8 cellular contexts compared by ENCODE assay signal in genomic region chr2:43225788-43226557, GRCh38. TPM values are rescaled to one million over a fixed set of nuclear protein-coding genes. Genes with fewer than 3 reads are reported as not detected.
DNase-seq lines count a peak whose midpoint lies in the region; ATAC-seq and TF ChIP-seq lines count a peak whose summit lies in the region.

No MANE protein-coding gene starts in this region.

- TSS peak; percentile 30 for BruUV-seq in HCT116 (replicated peaks; lab: Mats Ljungman, UMichigan)

- H3K27me3 ChIP-seq in HCT116 (ENCODE audit: insufficient read depth, low read length) (no peaks in the 10 kb centered on the region), ectodermal cell (ENCODE audit: control insufficient read depth, insufficient read depth, low read length, poor library complexity, severe bottlenecking) (no peaks in the 10 kb centered on the region)

- H3K27ac ChIP-seq in HCT116 (ENCODE audit: low read depth, low read length) = peak overlapping the region; percentile 96
- H3K27ac ChIP-seq in ectodermal cell (ENCODE audit: insufficient read depth, low read depth, low read length, poor library complexity, severe bottlenecking) = peak overlapping the region; percentile 88

- RAD21 ChIA-PET in HCT116 (lab: Charles Lee; ENCODE audit: low non-redundant PET in 1 of 2, low total read pairs in 2 of 2, uncharacterized antibody in 2 of 2, unreplicated experiment in 2 of 2) = interaction anchor here in 1 of 2 experiments (0.5 to 1.0 kb wide), 3 partner anchors 39 to 240 kb away, joined by 3 to 4 read pairs (median 3); no protein-coding TSS in a partner anchor

- 0 to 1% methylated on average over 80 of the region's 80 CpGs for WGBS in ectodermal cell, 2 experiments

- TF ChIP-seq POLR2A in HCT116 (IDR thresholded peaks at IDR 0.05; ENCODE audit: borderline replicate concordance, extremely low read depth, insufficient read depth, insufficient read length) (peak; percentile 11), NB4 (IDR thresholded peaks at IDR 0.05; ENCODE audit: extremely low read depth, insufficient read length) (peak; percentile 42)

- peak; percentile 20 for ATAC-seq in HCT116

- H3K9ac ChIP-seq in HCT116 (ENCODE audit: low read length) = peak overlapping the region; percentile 96

- CTCF ChIA-PET in HCT116 (lab: Charles Lee) = interaction anchor here (0.8 to 4.1 kb wide), 10 partner anchors 14 to 351 kb away, joined by 3 to 35 read pairs (median 4); no protein-coding TSS in a partner anchor

- H3K36me3 ChIP-seq in HCT116 (ENCODE audit: control insufficient read depth in 1 of 2, insufficient read depth in 2 of 2, low read length in 2 of 2) = peaks cover 12 to 19% of the 10 kb centered on the region in 2 experiments; a peak in 3 of 4 replicates
- H3K36me3 ChIP-seq in ectodermal cell (ENCODE audit: control insufficient read depth, insufficient read depth, low read length) = peaks cover 3% of the 10 kb centered on the region

- H3K9me2 ChIP-seq in HCT116 (ENCODE audit: insufficient read depth) = no peaks in the 10 kb centered on the region

- intact Hi-C loops in HCT116 (cut with micrococcal nuclease) = loop anchor here (2.0 to 5.0 kb wide), 4 partner anchors 49 to 367 kb away; no protein-coding TSS in a partner anchor

- TF ChIP-seq CTCF in HCT116 (IDR thresholded peaks at IDR 0.05 in 2 of 3, conservative IDR thresholded peaks at IDR 0.05 in 1 of 3; ENCODE audit: borderline replicate concordance in 1 of 3, insufficient read depth in 1 of 3, low read depth in 2 of 3, low read length in 2 of 3) (no peak), NB4 (IDR thresholded peaks at IDR 0.05; ENCODE audit: low read depth, low read length) (no peak)

- peaks cover 49 to 50% of the 10 kb centered on the region in 2 experiments for H3K4me1 ChIP-seq in HCT116 (ENCODE audit: control insufficient read depth in 1 of 2, insufficient read depth in 2 of 2, low read length in 2 of 2)
- peaks cover 24% of the 10 kb centered on the region for H3K4me1 ChIP-seq in ectodermal cell (ENCODE audit: control insufficient read depth, insufficient read depth, low read length)

- peaks cover 47% of the 10 kb centered on the region for H3K79me2 ChIP-seq in HCT116 (ENCODE audit: insufficient read depth, low read length)

- H2AFZ ChIP-seq in HCT116 (ENCODE audit: low read depth, low read length, poor library complexity, severe bottlenecking) = no peak overlapping the region

- no peak for TF ChIP-seq RAD21 in HCT116 (IDR thresholded peaks at IDR 0.05; ENCODE audit: low read depth)

- H4K20me1 ChIP-seq in HCT116 (ENCODE audit: insufficient read depth) = no peaks in the 10 kb centered on the region

- H3K4me3 ChIP-seq in HCT116 (replicated peaks in 1 of 2; ENCODE audit: low read depth in 1 of 2, low read length in 2 of 2) (peak overlapping the region; percentile 84 to 88), NB4 (ENCODE audit: low read depth, low read length) (peak overlapping the region; percentile 88), ectodermal cell (ENCODE audit: insufficient read depth, low read depth, low read length) (peak overlapping the region; percentile 82)

- H3K9me3 ChIP-seq in HCT116 (ENCODE audit: control insufficient read depth in 1 of 2, insufficient read depth in 1 of 2, low read depth in 1 of 2, low read length in 2 of 2) (no peaks in the 10 kb centered on the region), ectodermal cell (ENCODE audit: control insufficient read depth, low read length) (no peaks in the 10 kb centered on the region)

- H3K4me2 ChIP-seq in HCT116 (ENCODE audit: low read length) = peak overlapping the region; percentile 92

- peak; percentile 84 for DNase-seq in DMS 273 (lab: John Stamatoyannopoulos, UW; ENCODE audit: unreplicated experiment)
- no peak for DNase-seq in DMS 273 treated with DMSO at 0.1 percent for 48 hours (lab: John Stamatoyannopoulos, UW)
- DNase-seq in HCT116 (ENCODE audit: low read depth, low spot score) = no peak
- DNase-seq in NB4 (ENCODE audit: low read depth) = peak; percentile 82
- peak; percentile 48 to 58 for DNase-seq in activated CD4-positive, alpha-beta T cell treated with anti-CD3 and anti-CD28 coated beads, Interleukin-2, amount 50 U/mL, for 24 hours (ENCODE audit: low read depth in 1 of 2, low spot score in 1 of 2)
- DNase-seq in lung microvascular endothelial cell (ENCODE audit: low read depth in 2 of 2) = peak; percentile 80 to 86
- DNase-seq in stimulated activated CD8-positive, alpha-beta memory T cell treated with anti-CD3 and anti-CD28 coated beads, Interleukin-12 subunit alpha, Interleukin-12 subunit beta, amount 100 ng/mL, for 1 hour (ENCODE audit: low read depth) = peak; percentile 37

- POLR2A ChIA-PET in HCT116 (lab: Charles Lee) = interaction anchor here (0.6 to 2.4 kb wide), 24 partner anchors 8 to 416 kb away, joined by 3 to 9 read pairs (median 3); no protein-coding TSS in a partner anchor

TF ChIP-seq in HCT116, 20 proteins besides CTCF, POLR2A, EP300 and RAD21:
- TF ChIP-seq MAX (IDR thresholded peaks at IDR 0.05) (no peak), ZFX (IDR thresholded peaks at IDR 0.05) (peak; percentile 63), SRF (IDR thresholded peaks at IDR 0.05; ENCODE audit: low read depth) (no peak)

RNA-seq across cellular contexts. Expression of gene ZFP36L2, which starts 0.4 kb away (rescaled TPM):
- total RNA-seq in HCT116 (2021; ENCODE audit: unreplicated experiment) = 30.3 TPM
- 15.7 and 29.3 TPM in 2 replicates for polyA plus RNA-seq in HCT116 (2012)
- 24.7 TPM for polyA plus RNA-seq in ectodermal cell (2013, experiment 1 of 4)
- 28.7 TPM for polyA plus RNA-seq in ectodermal cell (2013, experiment 2 of 4)
- polyA plus RNA-seq in ectodermal cell (2013, experiment 3 of 4) = 28.9 TPM
- 28.0 TPM for polyA plus RNA-seq in ectodermal cell (2013, experiment 4 of 4)
- total RNA-seq in lung microvascular endothelial cell = 7.7 and 11.8 TPM in 2 replicates

Comparison
In these comparisons a context has a peak if more than half of its experiments do, and no peak if none do; other contexts are left out.
1. DNase-seq: peak in DMS 273 (single experiment), NB4 (single experiment), activated CD4-positive, alpha-beta T cell treated with anti-CD3 and anti-CD28 coated beads, Interleukin-2, amount 50 U/mL, for 24 hours (2 of 2), lung microvascular endothelial cell (2 of 2) and stimulated activated CD8-positive, alpha-beta memory T cell treated with anti-CD3 and anti-CD28 coated beads, Interleukin-12 subunit alpha, Interleukin-12 subunit beta, amount 100 ng/mL, for 1 hour (single experiment); none in DMS 273 treated with DMSO at 0.1 percent for 48 hours (single experiment) and HCT116 (single experiment).
2. Peak in every context shown above with its lines, with median percentiles within 50 percentile points of each other: H3K4me3 ChIP-seq.